In the genomic region with DNA sequence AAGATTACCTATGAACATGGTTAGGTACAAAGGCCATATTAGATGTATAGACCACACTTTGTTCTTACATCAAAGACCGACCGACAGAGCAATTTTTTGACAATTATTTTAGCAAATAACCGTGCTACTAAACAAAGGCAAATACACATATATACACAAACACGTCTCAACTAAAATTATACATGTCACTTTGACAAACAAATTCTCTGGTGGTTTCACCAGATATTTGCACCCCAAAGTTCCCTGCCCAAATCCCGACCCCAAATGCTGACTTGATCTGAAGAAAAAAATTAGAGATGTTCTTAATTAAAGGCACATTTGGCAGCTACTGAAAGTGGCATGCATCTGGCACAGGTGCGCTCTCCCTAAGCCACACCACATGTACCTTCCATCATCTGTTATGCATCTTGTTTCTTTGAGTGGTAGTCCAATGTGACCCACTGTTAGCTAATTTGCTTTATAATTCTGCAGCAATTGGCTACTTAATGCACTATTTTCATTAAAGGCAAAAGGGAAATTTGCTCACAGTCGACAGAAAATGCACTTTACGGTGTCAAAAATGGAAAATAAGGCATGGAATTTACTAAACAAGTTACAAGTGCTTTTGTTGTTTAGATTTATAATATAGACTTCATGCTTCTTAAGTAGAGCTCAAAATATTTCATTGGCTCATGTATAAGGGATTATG, we compare ENCODE assay signal across 1 cellular context.
TF ChIP-seq lines count a peak whose summit lies in the region.

No MANE protein-coding gene starts in this region.

TF ChIP-seq in HepG2, 621 proteins besides CTCF, POLR2A, EP300 and RAD21 (continued from another document and continues in another):
- TF ChIP-seq KLF13 (CRISPR knock-in tag; IDR thresholded peaks at IDR 0.05): no peak
- TF ChIP-seq, protein P1, sequence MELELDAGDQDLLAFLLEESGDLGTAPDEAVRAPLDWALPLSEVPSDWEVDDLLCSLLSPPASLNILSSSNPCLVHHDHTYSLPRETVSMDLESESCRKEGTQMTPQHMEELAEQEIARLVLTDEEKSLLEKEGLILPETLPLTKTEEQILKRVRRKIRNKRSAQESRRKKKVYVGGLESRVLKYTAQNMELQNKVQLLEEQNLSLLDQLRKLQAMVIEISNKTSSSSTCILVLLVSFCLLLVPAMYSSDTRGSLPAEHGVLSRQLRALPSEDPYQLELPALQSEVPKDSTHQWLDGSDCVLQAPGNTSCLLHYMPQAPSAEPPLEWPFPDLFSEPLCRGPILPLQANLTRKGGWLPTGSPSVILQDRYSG (CRISPR knock-in tag; IDR thresholded peaks at IDR 0.05): no peak
- no peak for TF ChIP-seq RXRA (CRISPR knock-in tag; IDR thresholded peaks at IDR 0.05)
- TF ChIP-seq ISL2 (CRISPR knock-in tag; IDR thresholded peaks at IDR 0.05): peak; percentile 97
- no peak for TF ChIP-seq U2AF1 (optimal IDR thresholded peaks at IDR 0.05; ENCODE audit: low read depth, low read length)
- peak; percentile 69 for TF ChIP-seq RCOR2 (CRISPR knock-in tag; IDR thresholded peaks at IDR 0.05)
- peak; percentile 48; the same call in 1 of the 2 replicates for TF ChIP-seq ESRRA (CRISPR knock-in tag; IDR thresholded peaks at IDR 0.05; ENCODE audit: low read depth)
- peak; percentile 85 for TF ChIP-seq MBD4 (IDR thresholded peaks at IDR 0.05; ENCODE audit: borderline replicate concordance, low read length)
- no peak; the same call in 1 of the 2 replicates for TF ChIP-seq ZNF605 (CRISPR knock-in tag; IDR thresholded peaks at IDR 0.05)
- TF ChIP-seq ZMYM4 (CRISPR knock-in tag; IDR thresholded peaks at IDR 0.05): peak; percentile 48
- TF ChIP-seq, protein P2, sequence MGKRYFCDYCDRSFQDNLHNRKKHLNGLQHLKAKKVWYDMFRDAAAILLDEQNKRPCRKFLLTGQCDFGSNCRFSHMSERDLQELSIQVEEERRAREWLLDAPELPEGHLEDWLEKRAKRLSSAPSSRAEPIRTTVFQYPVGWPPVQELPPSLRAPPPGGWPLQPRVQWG (CRISPR knock-in tag; IDR thresholded peaks at IDR 0.05; ENCODE audit: borderline replicate concordance, low read depth): no peak
- no peak for TF ChIP-seq HOXA5 (CRISPR knock-in tag; IDR thresholded peaks at IDR 0.05)
- no peak for TF ChIP-seq ZNF432 (CRISPR knock-in tag; IDR thresholded peaks at IDR 0.05; ENCODE audit: borderline replicate concordance)
- no peak for TF ChIP-seq ZNF512 (CRISPR knock-in tag; IDR thresholded peaks at IDR 0.05)
- no peak for TF ChIP-seq ZNF441 (CRISPR knock-in tag; IDR thresholded peaks at IDR 0.05; ENCODE audit: borderline replicate concordance)
- TF ChIP-seq, protein P3, sequence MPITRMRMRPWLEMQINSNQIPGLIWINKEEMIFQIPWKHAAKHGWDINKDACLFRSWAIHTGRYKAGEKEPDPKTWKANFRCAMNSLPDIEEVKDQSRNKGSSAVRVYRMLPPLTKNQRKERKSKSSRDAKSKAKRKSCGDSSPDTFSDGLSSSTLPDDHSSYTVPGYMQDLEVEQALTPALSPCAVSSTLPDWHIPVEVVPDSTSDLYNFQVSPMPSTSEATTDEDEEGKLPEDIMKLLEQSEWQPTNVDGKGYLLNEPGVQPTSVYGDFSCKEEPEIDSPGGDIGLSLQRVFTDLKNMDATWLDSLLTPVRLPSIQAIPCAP (CRISPR knock-in tag; IDR thresholded peaks at IDR 0.05; ENCODE audit: low read depth): no peak
- TF ChIP-seq KDM6A (CRISPR knock-in tag; IDR thresholded peaks at IDR 0.05; ENCODE audit: low read depth): peak; percentile 99
- TF ChIP-seq ZNF557 (CRISPR knock-in tag; IDR thresholded peaks at IDR 0.05): no peak
- TF ChIP-seq NONO (IDR thresholded peaks at IDR 0.05): no peak
- TF ChIP-seq NONO (CRISPR knock-in tag; conservative IDR thresholded peaks at IDR 0.05): peak; percentile 49; the same call in 1 of the 2 replicates
- TF ChIP-seq KAT2B (IDR thresholded peaks at IDR 0.05; ENCODE audit: borderline replicate concordance, low read depth, low read length): no peak
- TF ChIP-seq, protein P4, sequence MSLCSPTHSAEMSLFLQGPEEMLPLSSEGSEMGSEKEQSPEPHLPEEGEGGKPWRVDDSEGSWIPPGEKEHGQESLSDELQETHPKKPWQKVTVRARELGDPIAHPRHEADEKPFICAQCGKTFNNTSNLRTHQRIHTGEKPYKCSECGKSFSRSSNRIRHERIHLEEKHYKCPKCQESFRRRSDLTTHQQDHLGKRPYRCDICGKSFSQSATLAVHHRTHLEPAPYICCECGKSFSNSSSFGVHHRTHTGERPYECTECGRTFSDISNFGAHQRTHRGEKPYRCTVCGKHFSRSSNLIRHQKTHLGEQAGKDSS (CRISPR knock-in tag; IDR thresholded peaks at IDR 0.05; ENCODE audit: borderline replicate concordance, low read depth): no peak
- no peak for TF ChIP-seq ZC3H13 (CRISPR knock-in tag; IDR thresholded peaks at IDR 0.05)
- no peak for TF ChIP-seq BRCA1 (CRISPR knock-in tag; IDR thresholded peaks at IDR 0.05)
- no peak; the same call in 1 of the 2 replicates for TF ChIP-seq SIX1 (CRISPR knock-in tag; IDR thresholded peaks at IDR 0.05; ENCODE audit: borderline replicate concordance)
- TF ChIP-seq ZZZ3 (CRISPR knock-in tag; IDR thresholded peaks at IDR 0.05; ENCODE audit: borderline replicate concordance): no peak
- no peak for TF ChIP-seq ZNF205 (CRISPR knock-in tag; IDR thresholded peaks at IDR 0.05)
- TF ChIP-seq CBFB (CRISPR knock-in tag; IDR thresholded peaks at IDR 0.05): no peak
- peak; percentile 93 for TF ChIP-seq NCOA2 (CRISPR knock-in tag; IDR thresholded peaks at IDR 0.05)
- TF ChIP-seq MTF1 (CRISPR knock-in tag; IDR thresholded peaks at IDR 0.05): no peak
- no peak for TF ChIP-seq SMAD1 (CRISPR knock-in tag; IDR thresholded peaks at IDR 0.05; ENCODE audit: borderline replicate concordance, low read depth)
- no peak for TF ChIP-seq ZNF501 (CRISPR knock-in tag; IDR thresholded peaks at IDR 0.05)
- TF ChIP-seq PATZ1 (CRISPR knock-in tag; IDR thresholded peaks at IDR 0.05): no peak
- TF ChIP-seq YEATS2 (CRISPR knock-in tag; IDR thresholded peaks at IDR 0.05; ENCODE audit: borderline replicate concordance): no peak
- TF ChIP-seq ZNF331 (CRISPR knock-in tag; IDR thresholded peaks at IDR 0.05): peak; percentile 44
- TF ChIP-seq, protein P5, sequence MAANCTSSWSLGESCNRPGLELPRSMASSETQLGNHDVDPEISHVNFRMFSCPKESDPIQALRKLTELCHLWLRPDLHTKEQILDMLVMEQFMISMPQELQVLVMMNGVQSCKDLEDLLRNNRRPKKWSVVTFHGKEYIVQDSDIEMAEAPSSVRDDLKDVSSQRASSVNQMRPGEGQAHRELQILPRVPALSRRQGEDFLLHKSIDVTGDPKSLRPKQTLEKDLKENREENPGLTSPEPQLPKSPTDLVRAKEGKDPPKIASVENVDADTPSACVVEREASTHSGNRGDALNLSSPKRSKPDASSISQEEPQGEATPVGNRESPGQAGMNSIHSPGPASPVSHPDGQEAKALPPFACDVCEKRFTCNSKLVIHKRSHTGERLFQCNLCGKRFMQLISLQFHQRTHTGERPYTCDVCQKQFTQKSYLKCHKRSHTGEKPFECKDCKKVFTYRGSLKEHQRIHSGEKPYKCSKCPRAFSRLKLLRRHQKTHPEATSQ (CRISPR knock-in tag; IDR thresholded peaks at IDR 0.05; ENCODE audit: borderline replicate concordance): peak; percentile 97; the same call in 1 of the 2 replicates
- no peak for TF ChIP-seq CBX5 (CRISPR knock-in tag; IDR thresholded peaks at IDR 0.05; ENCODE audit: borderline replicate concordance)
- TF ChIP-seq HMGXB4 (CRISPR knock-in tag; IDR thresholded peaks at IDR 0.05; ENCODE audit: borderline replicate concordance in 1 of 2, low read depth in 1 of 2): no peak; a peak in 1 of 4 replicates
- peak; percentile 54; the same call in 1 of the 2 replicates for TF ChIP-seq RARA (CRISPR knock-in tag; IDR thresholded peaks at IDR 0.05)
- no peak for TF ChIP-seq ZFP37 (CRISPR knock-in tag; IDR thresholded peaks at IDR 0.05; ENCODE audit: borderline replicate concordance)
- TF ChIP-seq CCDC6 (CRISPR knock-in tag; IDR thresholded peaks at IDR 0.05): no peak
- TF ChIP-seq ZFP91 (CRISPR knock-in tag; IDR thresholded peaks at IDR 0.05; ENCODE audit: borderline replicate concordance): no peak
- no peak for TF ChIP-seq ELF3 (CRISPR knock-in tag; IDR thresholded peaks at IDR 0.05)
- TF ChIP-seq ZNF446 (CRISPR knock-in tag; IDR thresholded peaks at IDR 0.05): no peak
- TF ChIP-seq SMAD9 (CRISPR knock-in tag; IDR thresholded peaks at IDR 0.05): no peak
- no peak for TF ChIP-seq RFX3 (CRISPR knock-in tag; IDR thresholded peaks at IDR 0.05)
- TF ChIP-seq, protein P6, sequence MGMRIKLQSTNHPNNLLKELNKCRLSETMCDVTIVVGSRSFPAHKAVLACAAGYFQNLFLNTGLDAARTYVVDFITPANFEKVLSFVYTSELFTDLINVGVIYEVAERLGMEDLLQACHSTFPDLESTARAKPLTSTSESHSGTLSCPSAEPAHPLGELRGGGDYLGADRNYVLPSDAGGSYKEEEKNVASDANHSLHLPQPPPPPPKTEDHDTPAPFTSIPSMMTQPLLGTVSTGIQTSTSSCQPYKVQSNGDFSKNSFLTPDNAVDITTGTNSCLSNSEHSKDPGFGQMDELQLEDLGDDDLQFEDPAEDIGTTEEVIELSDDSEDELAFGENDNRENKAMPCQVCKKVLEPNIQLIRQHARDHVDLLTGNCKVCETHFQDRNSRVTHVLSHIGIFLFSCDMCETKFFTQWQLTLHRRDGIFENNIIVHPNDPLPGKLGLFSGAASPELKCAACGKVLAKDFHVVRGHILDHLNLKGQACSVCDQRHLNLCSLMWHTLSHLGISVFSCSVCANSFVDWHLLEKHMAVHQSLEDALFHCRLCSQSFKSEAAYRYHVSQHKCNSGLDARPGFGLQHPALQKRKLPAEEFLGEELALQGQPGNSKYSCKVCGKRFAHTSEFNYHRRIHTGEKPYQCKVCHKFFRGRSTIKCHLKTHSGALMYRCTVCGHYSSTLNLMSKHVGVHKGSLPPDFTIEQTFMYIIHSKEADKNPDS (CRISPR knock-in tag; IDR thresholded peaks at IDR 0.05): 0 out of 2 replicates have a peak, but pooled peaks have one; percentile 13
- TF ChIP-seq CEBPG (CRISPR knock-in tag; IDR thresholded peaks at IDR 0.05): peak; percentile 59
- TF ChIP-seq STAG1 (CRISPR knock-in tag; IDR thresholded peaks at IDR 0.05): no peak; the same call in 1 of the 2 replicates
